ENCODE assay signal across 16 cellular contexts in the genomic region with DNA sequence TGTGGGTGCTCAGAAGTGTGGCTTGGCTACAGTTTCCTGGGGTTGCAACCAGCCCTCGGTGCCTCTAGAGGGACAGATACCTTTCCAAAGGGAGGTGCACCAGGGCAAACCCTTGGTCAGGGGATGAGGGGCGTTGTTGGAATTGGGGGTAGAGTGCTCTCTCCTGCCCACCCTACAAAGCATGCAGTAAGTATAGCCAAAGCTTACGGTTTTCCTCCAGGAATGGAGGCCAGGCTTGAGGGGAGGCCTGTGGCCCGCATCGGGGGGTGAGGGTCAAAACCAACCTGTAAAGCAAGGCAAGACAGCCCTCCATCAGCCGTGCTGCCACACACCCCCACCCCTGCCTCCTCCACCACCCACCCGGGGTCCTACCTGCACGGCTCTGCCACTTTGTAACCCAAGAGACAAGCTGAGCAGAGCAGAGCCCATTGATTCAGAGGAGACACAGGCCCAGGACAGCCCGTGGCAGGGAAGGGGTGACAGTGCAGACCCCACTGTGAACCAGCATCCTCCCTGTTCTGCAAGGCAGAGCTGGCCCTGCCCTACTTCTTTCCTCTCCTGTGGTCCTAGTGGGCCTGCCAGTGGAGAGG. TPM values are rescaled to one million over a fixed set of nuclear protein-coding genes. Genes with fewer than 3 reads are reported as not detected.
DNase-seq lines count a peak whose midpoint lies in the region; ATAC-seq and TF ChIP-seq lines count a peak whose summit lies in the region.
"Had no signal": no experiment of that assay in that cellular context is flagged by ENCODE, and none has a peak within 500 bp of the region (broad histone marks: within the 10 kb centered on the region; RNA-seq: fewer than 3 reads in every experiment).

No MANE protein-coding gene starts in this region.

- H3K4me1 Mint-ChIP-seq in IgD-negative memory B cell: peaks cover 0 to 4% (median 1%) of the 10 kb centered on the region in 3 donors
- H3K4me1 Mint-ChIP-seq: CD8-positive, alpha-beta memory T cell had no signal

- no peak overlapping the region for H3K27ac ChIP-seq in testis
- H3K27ac ChIP-seq: HL-60 had no signal

- DNase-seq in BE2C (peak; percentile 7), left colon (peak; percentile 2 to 14), sciatic nerve (ENCODE audit: low spot score) (peak; percentile 43), testis (no peak), omental fat pad (ENCODE audit: low spot score) (no peak)
- DNase-seq: HFFc6; KBM-7; NCI-H1048; NCI-H69; NK-92 treated with Interleukin-12 subunit alpha and Interleukin-12 subunit beta, amount 100 ng/mL, for 24 hours; PC-3; Right ventricle myocardium superior had no signal

- H3K4me3 ChIP-seq in BE2C (ENCODE audit: low read depth, low read length) (no peak overlapping the region), testis (no peak overlapping the region)

- H3K27ac Mint-ChIP-seq in IgD-negative memory B cell: peak overlapping the region in 2 of 3 donors; percentile 53 to 73
- H3K27ac Mint-ChIP-seq: HFFc6 had no signal

- intact Hi-C loops in left colon (cut with DNase I, micrococcal nuclease) (no loop called here), sciatic nerve (cut with DNase I) (no loop called here), testis (cut with DNase I; ENCODE audit: low total_unique reads) (no loop called here)

- H3K36me3 ChIP-seq in BE2C (peaks cover 82% of the 10 kb centered on the region), testis (ENCODE audit: low read depth, missing control alignments) (no peaks in the 10 kb centered on the region)

- H3K36me3 Mint-ChIP-seq in IgD-negative memory B cell: peaks cover 16% of the 10 kb centered on the region

- H3K4me1 ChIP-seq in BE2C: peaks cover 27% of the 10 kb centered on the region
- peaks cover 16% of the 10 kb centered on the region for H3K4me1 ChIP-seq in testis

- H3K27me3 ChIP-seq in BE2C: no peaks in the 10 kb centered on the region
- H3K27me3 ChIP-seq in testis: no peaks in the 10 kb centered on the region

- H3K4me3 Mint-ChIP-seq in IgD-negative memory B cell: no peak overlapping the region
- H3K4me3 Mint-ChIP-seq: CD8-positive, alpha-beta memory T cell; HFFc6 had no signal

- ATAC-seq in left colon (no peak), sciatic nerve (no peak), GM19452 (IDR thresholded peaks at IDR 0.05; ENCODE audit: unreplicated experiment) (no peak), omental fat pad (ENCODE audit: low FRiP score) (no peak)
- ATAC-seq: PC-3 had no signal

- H3K27me3 Mint-ChIP-seq in IgD-negative memory B cell: no peaks in the 10 kb centered on the region
- H3K27me3 Mint-ChIP-seq: CD8-positive, alpha-beta memory T cell had no signal

- TF ChIP-seq POLR2A in testis (IDR thresholded peaks at IDR 0.05): no peak

- H3K9me3 ChIP-seq in BE2C (no peaks in the 10 kb centered on the region), testis (no peaks in the 10 kb centered on the region)

- H3K9me3 Mint-ChIP-seq in IgD-negative memory B cell: no peaks in the 10 kb centered on the region
- H3K9me3 Mint-ChIP-seq: CD8-positive, alpha-beta memory T cell; HFFc6 had no signal

- 89 to 96% methylated on average over 9 of the region's 9 CpGs for WGBS in testis, 2 donors

- TF ChIP-seq CTCF in BE2C (IDR thresholded peaks at IDR 0.05; ENCODE audit: low read depth, low read length) (no peak), testis (IDR thresholded peaks at IDR 0.05) (no peak), omental fat pad (IDR thresholded peaks at IDR 0.05) (no peak)

RNA-seq across cellular contexts. Expression of a gene that starts 41.5 kb away (rescaled TPM):
- polyA plus RNA-seq in BE2C (2012; ENCODE audit: insufficient read depth, insufficient read length, low read depth): 57.2 TPM
- 88.7 TPM for polyA plus RNA-seq in IgD-negative memory B cell
- 10 to 100 TPM; 51.2 to 79.7 TPM for total RNA-seq in left colon
- total RNA-seq in sciatic nerve: 90.1 TPM
- 100 to 1,000 TPM in 1 of 2 donors, 10 to 100 TPM in 1; 99.5 to 139 TPM for total RNA-seq in testis
- polyA plus RNA-seq in testis (ENCODE audit: insufficient read depth, low read depth, low replicate concordance): 60.5 TPM
- total RNA-seq in omental fat pad: 100 to 1,000 TPM in 2 of 4 donors, 10 to 100 TPM in 2; 44.0 to 159 (median 78.8) TPM

Comparison
In these comparisons a context has a peak if more than half of its experiments do, and no peak if none do; other contexts are left out.
1. DNase-seq: peak in BE2C (single experiment), left colon (2 of 2) and sciatic nerve (single experiment); none in testis (single experiment) and omental fat pad (single experiment).